ENCODE assay signal across 30 cellular contexts in the genomic region with DNA sequence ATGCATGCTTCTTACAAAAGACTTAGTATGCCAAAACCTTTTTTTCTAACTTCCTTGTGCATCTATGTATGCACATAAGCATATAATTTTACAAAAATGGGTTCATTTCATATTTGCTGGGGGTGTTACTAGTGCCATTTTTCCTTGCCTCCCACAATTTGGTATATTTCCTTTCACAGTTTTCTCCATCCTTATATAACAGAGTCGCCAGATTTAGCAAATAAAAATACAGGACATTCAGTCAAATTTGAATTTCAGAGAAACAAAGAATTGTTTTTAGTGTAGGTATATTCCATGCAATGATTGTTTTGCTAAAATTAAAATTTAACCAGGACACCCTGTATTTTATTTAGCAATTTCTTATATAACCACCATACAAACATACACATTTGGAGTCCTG. TPM values are rescaled to one million over a fixed set of nuclear protein-coding genes. Genes with fewer than 3 reads are reported as not detected.
"Had no signal": no experiment of that assay in that cellular context is flagged by ENCODE, and none has a peak within 500 bp of the region (broad histone marks: within the 10 kb centered on the region; RNA-seq: fewer than 3 reads in every experiment).

No MANE protein-coding gene starts in this region.

- H3K9me3 ChIP-seq: colonic mucosa had no signal

- ATAC-seq: effector memory CD8-positive, alpha-beta T cell; esophagus mucosa; foreskin keratinocyte; gastrocnemius medialis; gastroesophageal sphincter; heart left ventricle; heart right ventricle had no signal

- FAIRE-seq: colon, endometrium, frontal cortex had no signal

- H3K4me3 ChIP-seq: colonic mucosa, coronary artery, dorsolateral prefrontal cortex, esophagus muscularis mucosa, esophagus squamous epithelium, gastrocnemius medialis, gastroesophageal sphincter, heart left ventricle, heart right ventricle had no signal

- H3K4me1 ChIP-seq: colonic mucosa, foreskin keratinocyte, gastrocnemius medialis had no signal

- DNase-seq: colonic mucosa; cortex of kidney; dermis blood vessel endothelial cell; dorsolateral prefrontal cortex; effector CD4-positive, alpha-beta T cell; effector CD8-positive, alpha-beta T cell; effector memory CD4-positive, alpha-beta T cell; effector memory CD8-positive, alpha-beta T cell; endodermal cell; erythroblast; esophagus squamous epithelium; foreskin fibroblast; foreskin keratinocyte; foreskin melanocyte; gastrocnemius medialis; glutamatergic neuron; head of caudate nucleus; heart left ventricle; heart right ventricle had no signal

- H3K27ac ChIP-seq: colonic mucosa, coronary artery, epithelial cell of prostate, esophagus muscularis mucosa, esophagus squamous epithelium, foreskin keratinocyte, gastrocnemius medialis, gastroesophageal sphincter, heart left ventricle, heart right ventricle had no signal

RNA-seq across cellular contexts. Expression of a gene that starts 58.8 kb away (rescaled TPM):
- polyA plus RNA-seq: fibroblast of lung had no signal

RNA-seq across cellular contexts. Expression of a gene that starts 59.5 kb away (rescaled TPM):
- polyA plus RNA-seq: endothelial cell of umbilical vein, esophagus, fibroblast of lung, foreskin keratinocyte, heart left ventricle, heart right ventricle had no signal
